17 cellular contexts compared by ENCODE assay signal in genomic region chr1:121418369-121419049, GRCh38.
DNase-seq lines count a peak whose midpoint lies in the region; ATAC-seq, FAIRE-seq and TF ChIP-seq lines count a peak whose summit lies in the region.
"Had no signal": no experiment of that assay in that cellular context is flagged by ENCODE, and none has a peak within 500 bp of the region (broad histone marks: within the 10 kb centered on the region; RNA-seq: fewer than 3 reads in every experiment).

No MANE protein-coding gene starts in this region.

- no peak for TF ChIP-seq POLR2A in GM12891 (IDR thresholded peaks at IDR 0.05; ENCODE audit: low read depth, low read length)

- H3K4me1 ChIP-seq in hepatocyte (ENCODE audit: insufficient read depth) (no peaks in the 10 kb centered on the region), smooth muscle cell (ENCODE audit: low read depth) (no peaks in the 10 kb centered on the region)
- H3K4me1 ChIP-seq: adrenal gland, tibial nerve had no signal

- TF ChIP-seq CTCF in hepatocyte (IDR thresholded peaks at IDR 0.05; ENCODE audit: poor library complexity) (no peak), smooth muscle cell (IDR thresholded peaks at IDR 0.05; ENCODE audit: borderline replicate concordance, insufficient read depth, poor library complexity, severe bottlenecking) (no peak)

- DNase-seq in NCI-H82 (lab: John Stamatoyannopoulos, UW) (peak; percentile 21), NCI-H82 treated with DMSO at 0.1 percent for 48 hours (lab: John Stamatoyannopoulos, UW; ENCODE audit: unreplicated experiment) (no peak), SK-N-MC (ENCODE audit: low read depth, low spot score) (no peak), hepatocyte (ENCODE audit: low spot score) (no peak), smooth muscle cell (lab: John Stamatoyannopoulos, UW; ENCODE audit: unreplicated experiment) (no peak), GM12891 (ENCODE audit: insufficient read length, low spot score) (no peak), NCI-H524 (lab: John Stamatoyannopoulos, UW) (no peak)
- DNase-seq: adrenal gland; DMS 273 treated with DMSO at 0.1 percent for 48 hours; effector memory CD8-positive, alpha-beta T cell; NCI-H1417; NCI-H2227 treated with DMSO at 0.1 percent for 48 hours; spleen had no signal

- H3K79me2 ChIP-seq in hepatocyte (no peaks in the 10 kb centered on the region), smooth muscle cell (ENCODE audit: low read depth) (no peaks in the 10 kb centered on the region)

- H3K27me3 ChIP-seq in hepatocyte = no peaks in the 10 kb centered on the region
- H3K27me3 ChIP-seq in smooth muscle cell (ENCODE audit: low read depth) = no peaks in the 10 kb centered on the region
- H3K27me3 ChIP-seq: adrenal gland; BLaER1 treated with 17β-estradiol and CSF1 and Interleukin-3, amounts not matched to agents 10 nM and 100 nM; spleen; tibial nerve had no signal

- no peak overlapping the region for H3K9ac ChIP-seq in SK-N-MC (ENCODE audit: insufficient read length)
- H3K9ac ChIP-seq in smooth muscle cell (ENCODE audit: low read depth) = no peak overlapping the region
- H3K9ac ChIP-seq: BLaER1 treated with 17β-estradiol and CSF1 and Interleukin-3, amounts not matched to agents 10 nM and 100 nM had no signal

- 24% methylated on average over 11 of the region's 15 CpGs for WGBS in hepatocyte (ENCODE audit: low lambda C conversion rate, missing lambda C conversion rate)
- 23% methylated on average over 13 of the region's 15 CpGs for WGBS in smooth muscle cell (ENCODE audit: low lambda C conversion rate)

- H2AFZ ChIP-seq in hepatocyte (no peak overlapping the region), smooth muscle cell (ENCODE audit: low read depth) (no peak overlapping the region)

- H3K4me3 ChIP-seq in SK-N-MC (0 out of 2 replicates have a peak overlapping the region, but pooled peaks have one; percentile 45), hepatocyte (no peak overlapping the region), smooth muscle cell (no peak overlapping the region)
- H3K4me3 ChIP-seq: adrenal gland; BLaER1 treated with 17β-estradiol and CSF1 and Interleukin-3, amounts not matched to agents 10 nM and 100 nM; spleen; tibial nerve had no signal

- H3K36me3 ChIP-seq in SK-N-MC (ENCODE audit: insufficient read depth, low read length) (no peaks in the 10 kb centered on the region), hepatocyte (replicated peaks; ENCODE audit: insufficient read depth, low read depth) (no peaks in the 10 kb centered on the region), smooth muscle cell (ENCODE audit: low read depth) (no peaks in the 10 kb centered on the region)
- H3K36me3 ChIP-seq: adrenal gland; BLaER1 treated with 17β-estradiol and CSF1 and Interleukin-3, amounts not matched to agents 10 nM and 100 nM; spleen; tibial nerve had no signal

- H3K4me2 ChIP-seq in hepatocyte (peak overlapping the region; percentile 27), smooth muscle cell (peak overlapping the region; percentile 47)
- H3K4me2 ChIP-seq: BLaER1 treated with 17β-estradiol and CSF1 and Interleukin-3, amounts not matched to agents 10 nM and 100 nM had no signal

- H3K27ac ChIP-seq in SK-N-MC (no peak overlapping the region), hepatocyte (no peak overlapping the region), smooth muscle cell (ENCODE audit: low read depth) (no peak overlapping the region)
- H3K27ac ChIP-seq: adrenal gland; BLaER1 treated with 17β-estradiol and CSF1 and Interleukin-3, amounts not matched to agents 10 nM and 100 nM; spleen; tibial nerve had no signal

- no peak for FAIRE-seq in GM12891 (lab: Jason Lieb, UNC)
- FAIRE-seq: H54 had no signal

- H3F3A ChIP-seq in smooth muscle cell (ENCODE audit: low read depth) = no peaks in the 10 kb centered on the region

- H4K20me1 ChIP-seq in hepatocyte (ENCODE audit: insufficient read depth, poor library complexity, severe bottlenecking) (no peaks in the 10 kb centered on the region), smooth muscle cell (ENCODE audit: low read depth) (no peaks in the 10 kb centered on the region)
- H4K20me1 ChIP-seq: BLaER1 treated with 17β-estradiol and CSF1 and Interleukin-3, amounts not matched to agents 10 nM and 100 nM had no signal

- H3K9me3 ChIP-seq in SK-N-MC (ENCODE audit: low read depth, low read length) = no peaks in the 10 kb centered on the region
- no peaks in the 10 kb centered on the region for H3K9me3 ChIP-seq in hepatocyte (ENCODE audit: low read depth)
- no peaks in the 10 kb centered on the region for H3K9me3 ChIP-seq in smooth muscle cell (replicated peaks; ENCODE audit: low read depth)
- H3K9me3 ChIP-seq: adrenal gland; BLaER1 treated with 17β-estradiol and CSF1 and Interleukin-3, amounts not matched to agents 10 nM and 100 nM; spleen; tibial nerve had no signal

- H3K9me2 ChIP-seq in hepatocyte (replicated peaks; ENCODE audit: insufficient read depth) = no peaks in the 10 kb centered on the region

- ATAC-seq in HG03159 (IDR thresholded peaks at IDR 0.05; ENCODE audit: unreplicated experiment) = no peak
- ATAC-seq: effector memory CD8-positive, alpha-beta T cell had no signal

TF ChIP-seq in GM12891, 5 proteins besides CTCF, POLR2A, EP300 and RAD21:
- TF ChIP-seq SPI1 (IDR thresholded peaks at IDR 0.05; ENCODE audit: low read depth, low read length) (no peak), POLR2AphosphoS5 (IDR thresholded peaks at IDR 0.05; ENCODE audit: low read depth, low read length) (no peak), TAF1 (IDR thresholded peaks at IDR 0.05; ENCODE audit: low read depth, low read length) (no peak), PAX5 (IDR thresholded peaks at IDR 0.05; ENCODE audit: insufficient read depth, low read length, severe bottlenecking) (no peak), POU2F2 (IDR thresholded peaks at IDR 0.05; ENCODE audit: low read depth, low read length) (no peak)
